Comparison of ENCODE assay signal across 15 cellular contexts in genomic region chr10:191703-192518, GRCh38. TPM values are rescaled to one million over a fixed set of nuclear protein-coding genes. Genes with fewer than 3 reads are reported as not detected.
DNase-seq lines count a peak whose midpoint lies in the region; ATAC-seq, FAIRE-seq and TF ChIP-seq lines count a peak whose summit lies in the region.
"Had no signal": no experiment of that assay in that cellular context is flagged by ENCODE, and none has a peak within 500 bp of the region (broad histone marks: within the 10 kb centered on the region; RNA-seq: fewer than 3 reads in every experiment).

No MANE protein-coding gene starts in this region.

- H3K9me3 ChIP-seq in HEK293 (ENCODE audit: control insufficient read depth, insufficient read depth, low read depth, low read length): no peaks in the 10 kb centered on the region
- no peaks in the 10 kb centered on the region for H3K9me3 ChIP-seq in ovary

- H3K4me1 ChIP-seq in ACC112 (ENCODE audit: control insufficient read depth, insufficient read depth, low read length, unreplicated experiment): peaks cover 30% of the 10 kb centered on the region
- peaks cover 12% of the 10 kb centered on the region; the same call in 1 of the 2 replicates for H3K4me1 ChIP-seq in HEK293 (ENCODE audit: control insufficient read depth, insufficient read depth, low read length)
- H3K4me1 ChIP-seq in ovary (ENCODE audit: insufficient read depth): no peaks in the 10 kb centered on the region

- POLR2A ChIA-PET in HEK293 (lab: Yijun Ruan, JAX): interaction anchor here (0.5 kb wide), 1 partner anchor 9 kb away, joined by 4 read pairs; no protein-coding TSS in a partner anchor

- H3K79me2 ChIP-seq in ACC112 (ENCODE audit: control insufficient read depth, insufficient read depth, low read length, unreplicated experiment): peaks cover 32% of the 10 kb centered on the region

- no peak for TF ChIP-seq EP300 in ovary (IDR thresholded peaks at IDR 0.05)

- H3K36me3 ChIP-seq in ACC112 (ENCODE audit: insufficient read depth, low read length) (0 out of 2 replicates have a peak, but pooled peaks cover 4% of the 10 kb centered on the region), HEK293 (ENCODE audit: control insufficient read depth in 2 of 2, insufficient read depth in 1 of 2, low read length in 2 of 2) (no peaks in the 10 kb centered on the region; a peak in 1 of 3 replicates), ovary (no peaks in the 10 kb centered on the region)

- CTCF ChIA-PET in HEK293 (lab: Yijun Ruan, JAX): no interaction called here

- DNase-seq in amniotic epithelial cell (ENCODE audit: low read depth): peak; percentile 87
- DNase-seq in left cardiac atrium: no peak
- DNase-seq in D721Med (ENCODE audit: insufficient read length, low spot score): no peak
- no peak for DNase-seq in GM19238 (ENCODE audit: insufficient read length, low spot score)
- DNase-seq in ovary: no peak
- DNase-seq: activated naive CD8-positive, alpha-beta T cell treated with anti-CD3 and anti-CD28 coated beads, Interleukin-2, amount 10 ng/mL, durations not matched to agents 7 days and 5 days; effector memory CD4-positive, alpha-beta T cell; GDM1; midbrain; NCI-H446 treated with DMSO at 0.1 percent for 48 hours; SIG-M5 had no signal

- no peaks in the 10 kb centered on the region for H3K27me3 ChIP-seq in ACC112 (ENCODE audit: insufficient read depth, low read length)
- H3K27me3 ChIP-seq in ovary: no peaks in the 10 kb centered on the region
- H3K27me3 ChIP-seq: BLaER1 treated with 17β-estradiol and CSF1 and Interleukin-3, amounts not matched to agents 10 nM and 100 nM had no signal

- intact Hi-C loops in left cardiac atrium (cut with DNase I): no loop called here
- intact Hi-C loops in ovary (cut with DNase I): no loop called here

- no peak for FAIRE-seq in D721Med (lab: Jason Lieb, UNC)

- WGBS in ovary, 3 donors: 38 to 52% (median 49%) methylated on average over 9 of the region's 9 CpGs

- TF ChIP-seq POLR2A in ovary (IDR thresholded peaks at IDR 0.05): no peak

- TF ChIP-seq CTCF in HEK293 (tag by site-specific recombination; IDR thresholded peaks at IDR 0.05) (no peak), D721Med (IDR thresholded peaks at IDR 0.05; ENCODE audit: insufficient read depth, missing control alignments) (no peak), ovary (IDR thresholded peaks at IDR 0.05) (no peak)

- H3K4me3 ChIP-seq in ACC112 (ENCODE audit: low read depth, low read length) (0 out of 2 replicates have a peak overlapping the region, but pooled peaks have one; percentile 1), HEK293 (ENCODE audit: low read depth, low read length) (no peak overlapping the region), ovary (no peak overlapping the region)
- H3K4me3 ChIP-seq: BLaER1 treated with 17β-estradiol and CSF1 and Interleukin-3, amounts not matched to agents 10 nM and 100 nM had no signal

- ATAC-seq in left cardiac atrium: peak; percentile 86
- no peak for ATAC-seq in GM18502 (IDR thresholded peaks at IDR 0.05; ENCODE audit: poor library complexity, unreplicated experiment)

- no peak overlapping the region for H2AFZ ChIP-seq in ACC112 (ENCODE audit: low read length, unreplicated experiment)

- peak overlapping the region; percentile 30; the same call in 1 of the 2 replicates for H3K27ac ChIP-seq in ACC112 (ENCODE audit: low read depth, low read length)
- no peak overlapping the region for H3K27ac ChIP-seq in HEK293 (ENCODE audit: extremely low read depth, low read depth, low read length)
- no peak overlapping the region for H3K27ac ChIP-seq in ovary
- H3K27ac ChIP-seq: BLaER1 treated with 17β-estradiol and CSF1 and Interleukin-3, amounts not matched to agents 10 nM and 100 nM had no signal

TF ChIP-seq in HEK293, 187 proteins besides CTCF, POLR2A, EP300 and RAD21 (continues in another document):
- TF ChIP-seq ZNF132 (tag by site-specific recombination; IDR thresholded peaks at IDR 0.05; ENCODE audit: borderline replicate concordance) (no peak), ZNF585B (tag by site-specific recombination; IDR thresholded peaks at IDR 0.05) (no peak), HOXC10 (CRISPR knock-in tag; IDR thresholded peaks at IDR 0.05) (no peak), ZNF768 (tag by site-specific recombination; IDR thresholded peaks at IDR 0.05) (no peak), ZBTB6 (tag by site-specific recombination; IDR thresholded peaks at IDR 0.05) (no peak), ZNF560 (tag by site-specific recombination; IDR thresholded peaks at IDR 0.05; ENCODE audit: borderline replicate concordance) (no peak), ZBTB8A (tag by site-specific recombination; IDR thresholded peaks at IDR 0.05) (no peak), TRIM28 (IDR thresholded peaks at IDR 0.05; ENCODE audit: borderline replicate concordance, low read length) (0 out of 2 replicates have a peak, but pooled peaks have one; percentile 42), ZNF148 (tag by site-specific recombination; IDR thresholded peaks at IDR 0.05; ENCODE audit: borderline replicate concordance) (no peak), PRDM6 (tag by site-specific recombination; IDR thresholded peaks at IDR 0.05) (peak; percentile 43), SCRT1 (tag by site-specific recombination; IDR thresholded peaks at IDR 0.05; ENCODE audit: borderline replicate concordance) (no peak), ZNF530 (tag by site-specific recombination; IDR thresholded peaks at IDR 0.05; ENCODE audit: low read depth) (no peak), BCL11A (tag by site-specific recombination; IDR thresholded peaks at IDR 0.05; ENCODE audit: low read depth) (no peak), ELK4 (IDR thresholded peaks at IDR 0.05; ENCODE audit: borderline replicate concordance, low read depth, low read length) (no peak), SALL2 (tag by site-specific recombination; IDR thresholded peaks at IDR 0.05; ENCODE audit: borderline replicate concordance) (no peak), ZNF76 (tag by site-specific recombination; IDR thresholded peaks at IDR 0.05; ENCODE audit: borderline replicate concordance, low read depth) (no peak), ZNF19 (tag by site-specific recombination; IDR thresholded peaks at IDR 0.05; ENCODE audit: low read depth) (no peak), REPIN1 (tag by site-specific recombination; IDR thresholded peaks at IDR 0.05; ENCODE audit: low read depth) (no peak), ZNF548 (tag by site-specific recombination; IDR thresholded peaks at IDR 0.05) (no peak), TCF7L2 (IDR thresholded peaks at IDR 0.05; ENCODE audit: borderline replicate concordance, low read depth, low read length) (peak; percentile 47; the same call in 1 of the 2 replicates), ZNF600 (tag by site-specific recombination; IDR thresholded peaks at IDR 0.05) (peak; percentile 62)

RNA-seq across cellular contexts. Expression of gene ZMYND11, which starts 56.7 kb away (rescaled TPM):
- total RNA-seq in left cardiac atrium (10 to 100 TPM; 59.1 to 72.6 TPM), ovary (10 to 100 TPM; 48.4 to 93.6 (median 83.5) TPM)
- polyA plus RNA-seq in ovary: 10 to 100 TPM; 50.7 to 92.4 TPM
